8 cellular contexts compared by ENCODE assay signal in the genomic region with DNA sequence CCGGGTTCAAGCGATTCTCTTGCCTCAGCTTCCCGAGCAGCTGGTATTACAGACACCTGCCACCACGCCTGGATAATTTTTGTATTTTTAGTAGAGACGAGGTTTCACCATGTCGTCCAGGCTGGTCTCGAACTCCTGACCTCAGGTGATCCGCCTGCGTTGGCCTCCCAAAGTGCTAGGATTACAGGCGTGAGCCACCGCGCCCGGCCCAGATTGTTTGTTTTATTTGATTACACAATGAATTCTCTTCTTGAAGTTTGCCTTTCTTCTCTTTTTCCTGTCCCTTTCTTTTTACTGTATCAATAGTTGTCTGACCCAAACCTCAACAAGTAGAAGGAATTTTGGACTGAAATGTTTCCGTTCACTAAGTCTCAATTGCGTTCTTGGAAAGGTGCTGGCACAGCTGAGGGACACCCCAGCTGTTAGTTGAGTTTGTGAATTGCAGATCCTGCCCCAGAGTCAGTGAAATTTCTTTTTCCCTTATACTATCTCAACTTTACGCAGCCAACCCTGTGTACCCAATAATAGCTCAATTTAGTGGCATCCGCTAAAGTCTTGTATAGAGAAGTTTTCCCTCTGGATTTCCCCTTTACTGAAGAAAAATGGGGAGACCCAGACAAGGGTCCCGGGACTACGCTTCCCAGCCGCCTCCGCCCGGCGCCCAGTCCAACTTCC. TPM values are rescaled to one million over a fixed set of nuclear protein-coding genes. Genes with fewer than 3 reads are reported as not detected.
DNase-seq lines count a peak whose midpoint lies in the region; ATAC-seq, FAIRE-seq and TF ChIP-seq lines count a peak whose summit lies in the region.

No MANE protein-coding gene starts in this region.

- H3K4me3 Mint-ChIP-seq in T-helper 1 cell treated with Interleukin-12 subunit alpha and Interleukin-12 subunit beta and Interleukin-4 antibody, amounts not matched to agents 30 μg/mL and 1 μg/mL, for 36 hours, result peak overlapping the region; percentile 47
- H3K4me3 Mint-ChIP-seq in activated B cell treated with CpG ODN at 0.5 μM for 24 hours (peak overlapping the region; percentile 74), glutamatergic neuron (ENCODE audit: unreplicated experiment) (peak overlapping the region; percentile 34)
- peak overlapping the region; percentile 85 to 92 for H3K4me3 Mint-ChIP-seq in stimulated activated naive B cell treated with anti-CD40 and anti-IgM and Interleukin-4, amounts not matched to agents 10 μg/mL and 1 μg/mL and 100 μg/mL, for 72 hours

- H3K4me1 Mint-ChIP-seq in T-helper 1 cell treated with Interleukin-12 subunit alpha and Interleukin-12 subunit beta and Interleukin-4 antibody, amounts not matched to agents 30 μg/mL and 1 μg/mL, for 36 hours (ENCODE audit: low read depth), result peaks cover 30% of the 10 kb centered on the region
- H3K4me1 Mint-ChIP-seq in activated B cell treated with CpG ODN at 0.5 μM for 24 hours (peaks cover 37% of the 10 kb centered on the region), glutamatergic neuron (ENCODE audit: low read depth, unreplicated experiment) (peaks cover 1% of the 10 kb centered on the region)
- H3K4me1 Mint-ChIP-seq in stimulated activated naive B cell treated with anti-CD40 and anti-IgM and Interleukin-4, amounts not matched to agents 10 μg/mL and 1 μg/mL and 100 μg/mL, for 72 hours, result peaks cover 20 to 24% of the 10 kb centered on the region in 2 donors

- intact Hi-C loops in activated B cell treated with CpG ODN at 0.5 μM for 24 hours (cut with micrococcal nuclease), result loop anchor here (2.0 kb wide), 6 partner anchors 19 to 829 kb away; partner anchors contain the start of genes MTMR1 and VMA21

- no peaks in the 10 kb centered on the region for H3K9me3 Mint-ChIP-seq in T-helper 1 cell treated with Interleukin-12 subunit alpha and Interleukin-12 subunit beta and Interleukin-4 antibody, amounts not matched to agents 30 μg/mL and 1 μg/mL, for 36 hours
- H3K9me3 Mint-ChIP-seq in activated B cell treated with CpG ODN at 0.5 μM for 24 hours (no peaks in the 10 kb centered on the region), glutamatergic neuron (ENCODE audit: unreplicated experiment) (no peaks in the 10 kb centered on the region)
- no peaks in the 10 kb centered on the region for H3K9me3 Mint-ChIP-seq in stimulated activated naive B cell treated with anti-CD40 and anti-IgM and Interleukin-4, amounts not matched to agents 10 μg/mL and 1 μg/mL and 100 μg/mL, for 72 hours

- H3K27me3 Mint-ChIP-seq in T-helper 1 cell treated with Interleukin-12 subunit alpha and Interleukin-12 subunit beta and Interleukin-4 antibody, amounts not matched to agents 30 μg/mL and 1 μg/mL, for 36 hours (ENCODE audit: low read depth), result no peaks in the 10 kb centered on the region
- H3K27me3 Mint-ChIP-seq in activated B cell treated with CpG ODN at 0.5 μM for 24 hours (no peaks in the 10 kb centered on the region), glutamatergic neuron (ENCODE audit: unreplicated experiment) (peaks cover 3% of the 10 kb centered on the region)
- H3K27me3 Mint-ChIP-seq in stimulated activated naive B cell treated with anti-CD40 and anti-IgM and Interleukin-4, amounts not matched to agents 10 μg/mL and 1 μg/mL and 100 μg/mL, for 72 hours, result no peaks in the 10 kb centered on the region

- DNase-seq in T-helper 1 cell (no peak), activated B cell treated with CpG ODN at 0.5 μM for 24 hours (no peak), glutamatergic neuron (no peak), kidney glomerular epithelial cell (lab: John Stamatoyannopoulos, UW) (no peak), GM12891 (ENCODE audit: insufficient read length, low spot score) (no peak), T1000 (lab: John Stamatoyannopoulos, UW) (no peak)
- DNase-seq in stimulated activated naive B cell treated with anti-CD40 and anti-IgM and Interleukin-4, amounts not matched to agents 10 μg/mL and 1 μg/mL and 100 μg/mL, for 72 hours, result no peak

- ATAC-seq in activated B cell treated with CpG ODN at 0.5 μM for 24 hours (ENCODE audit: low read depth), result no peak
- ATAC-seq in stimulated activated naive B cell treated with anti-CD40 and anti-IgM and Interleukin-4, amounts not matched to agents 10 μg/mL and 1 μg/mL and 100 μg/mL, for 72 hours (replicated peaks), result peak; percentile 0 to 1

- no peak overlapping the region for H3K27ac Mint-ChIP-seq in T-helper 1 cell treated with Interleukin-12 subunit alpha and Interleukin-12 subunit beta and Interleukin-4 antibody, amounts not matched to agents 30 μg/mL and 1 μg/mL, for 36 hours
- H3K27ac Mint-ChIP-seq in activated B cell treated with CpG ODN at 0.5 μM for 24 hours (peak overlapping the region; percentile 63), glutamatergic neuron (ENCODE audit: unreplicated experiment) (no peak overlapping the region)
- peak overlapping the region; percentile 57 for H3K27ac Mint-ChIP-seq in stimulated activated naive B cell treated with anti-CD40 and anti-IgM and Interleukin-4, amounts not matched to agents 10 μg/mL and 1 μg/mL and 100 μg/mL, for 72 hours

- H3K36me3 Mint-ChIP-seq in T-helper 1 cell treated with Interleukin-12 subunit alpha and Interleukin-12 subunit beta and Interleukin-4 antibody, amounts not matched to agents 30 μg/mL and 1 μg/mL, for 36 hours (ENCODE audit: low read depth), result peaks cover 2% of the 10 kb centered on the region
- H3K36me3 Mint-ChIP-seq in activated B cell treated with CpG ODN at 0.5 μM for 24 hours (ENCODE audit: low read depth), result no peaks in the 10 kb centered on the region
- no peaks in the 10 kb centered on the region for H3K36me3 Mint-ChIP-seq in glutamatergic neuron (ENCODE audit: unreplicated experiment)
- no peaks in the 10 kb centered on the region for H3K36me3 Mint-ChIP-seq in stimulated activated naive B cell treated with anti-CD40 and anti-IgM and Interleukin-4, amounts not matched to agents 10 μg/mL and 1 μg/mL and 100 μg/mL, for 72 hours

- no peak for TF ChIP-seq POLR2A in GM12891 (IDR thresholded peaks at IDR 0.05; ENCODE audit: low read depth, low read length)

- TF ChIP-seq CTCF in activated B cell treated with CpG ODN at 0.5 μM for 24 hours (IDR thresholded peaks at IDR 0.05) (no peak), glutamatergic neuron (IDR thresholded peaks at IDR 0.05; ENCODE audit: partially characterized antibody, unreplicated experiment) (no peak)

- FAIRE-seq in GM12891 (lab: Jason Lieb, UNC), result no peak

- CTCF ChIA-PET in activated B cell treated with CpG ODN at 0.5 μM for 24 hours (lab: Charles Lee), result no interaction called here

- POLR2A ChIA-PET in activated B cell treated with CpG ODN at 0.5 μM for 24 hours (lab: Charles Lee), result interaction anchor here (0.6 to 2.7 kb wide), 11 partner anchors 14 to 1036 kb away, joined by 3 to 28 read pairs (median 4); partner anchors contain the start of genes EOLA1, MAMLD1 and MTMR1

TF ChIP-seq in GM12891, 5 proteins besides CTCF, POLR2A, EP300 and RAD21:
- TF ChIP-seq POLR2AphosphoS5 (IDR thresholded peaks at IDR 0.05; ENCODE audit: low read depth, low read length), result no peak
- no peak for TF ChIP-seq PAX5 (IDR thresholded peaks at IDR 0.05; ENCODE audit: insufficient read depth, low read length, severe bottlenecking)
- no peak for TF ChIP-seq TAF1 (IDR thresholded peaks at IDR 0.05; ENCODE audit: low read depth, low read length)
- no peak for TF ChIP-seq POU2F2 (IDR thresholded peaks at IDR 0.05; ENCODE audit: low read depth, low read length)
- TF ChIP-seq SPI1 (IDR thresholded peaks at IDR 0.05; ENCODE audit: low read depth, low read length), result no peak

RNA-seq across cellular contexts. Expression of gene MTM1, which starts 0.6 kb away (rescaled TPM):
- total RNA-seq in activated B cell treated with CpG ODN at 0.5 μM for 24 hours (22.0 and 24.4 TPM in 2 replicates), glutamatergic neuron (ENCODE audit: unreplicated experiment) (7.4 TPM)
- 2.5 TPM for polyA plus RNA-seq in GM12891 (2012; ENCODE audit: low read depth, missing spikeins)

Comparison
In these comparisons a context has a peak if more than half of its experiments do, and no peak if none do; other contexts are left out.
1. H3K27ac Mint-ChIP-seq: peak in activated B cell treated with CpG ODN at 0.5 μM for 24 hours (single experiment) and stimulated activated naive B cell treated with anti-CD40 and anti-IgM and Interleukin-4, amounts not matched to agents 10 μg/mL and 1 μg/mL and 100 μg/mL, for 72 hours (single experiment); none in T-helper 1 cell treated with Interleukin-12 subunit alpha and Interleukin-12 subunit beta and Interleukin-4 antibody, amounts not matched to agents 30 μg/mL and 1 μg/mL, for 36 hours (single experiment) and glutamatergic neuron (single experiment).
2. H3K4me3 Mint-ChIP-seq: peak in every context shown above with its lines; median percentile 88 in stimulated activated naive B cell treated with anti-CD40 and anti-IgM and Interleukin-4, amounts not matched to agents 10 μg/mL and 1 μg/mL and 100 μg/mL, for 72 hours; 74 in activated B cell treated with CpG ODN at 0.5 μM for 24 hours; 47 in T-helper 1 cell treated with Interleukin-12 subunit alpha and Interleukin-12 subunit beta and Interleukin-4 antibody, amounts not matched to agents 30 μg/mL and 1 μg/mL, for 36 hours; 34 in glutamatergic neuron.